Comparison of ENCODE assay signal across 13 cellular contexts in the genomic region with DNA sequence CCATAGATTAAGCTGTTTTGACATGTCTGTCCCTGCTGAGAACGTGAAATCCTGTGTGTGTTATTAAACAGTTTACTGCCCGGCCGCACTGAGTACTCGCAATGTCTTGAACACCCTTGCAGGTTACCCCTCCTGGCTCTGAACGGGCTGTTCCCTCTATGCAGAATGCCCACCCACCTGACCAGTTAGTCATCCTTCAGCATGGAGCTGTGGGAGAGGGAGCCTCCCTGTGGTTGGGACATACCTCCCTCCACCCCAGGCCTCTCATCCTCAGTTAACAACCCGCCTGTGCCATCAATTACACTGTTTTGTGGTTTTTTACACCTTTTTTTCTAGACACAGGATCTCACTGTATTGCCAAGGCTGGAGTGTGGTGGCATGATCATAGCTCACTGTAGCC. TPM values are rescaled to one million over a fixed set of nuclear protein-coding genes. Genes with fewer than 3 reads are reported as not detected.
A peak's percentile ranks its signal among the peaks of the same experiment; 100 is the strongest.
DNase-seq lines count a peak whose midpoint lies in the region; ATAC-seq, FAIRE-seq and TF ChIP-seq lines count a peak whose summit lies in the region.
"Had no signal": no experiment of that assay in that cellular context is flagged by ENCODE, and none has a peak within 500 bp of the region (broad histone marks: within the 10 kb centered on the region; RNA-seq: fewer than 3 reads in every experiment).

No MANE protein-coding gene starts in this region.

- no peak overlapping the region for H3K4me2 ChIP-seq in GM23338
- H3K4me2 ChIP-seq in astrocyte (ENCODE audit: low read length) = no peak overlapping the region
- no peak overlapping the region for H3K4me2 ChIP-seq in OCI-LY7 (ENCODE audit: low read length)

- H3K9me3 ChIP-seq in astrocyte (ENCODE audit: insufficient read depth, low read depth, low read length) (no peaks in the 10 kb centered on the region), OCI-LY7 (ENCODE audit: low read length) (no peaks in the 10 kb centered on the region), A673 (ENCODE audit: low read depth, low read length, poor library complexity, severe bottlenecking) (no peaks in the 10 kb centered on the region)
- H3K9me3 ChIP-seq: MG63, thoracic aorta had no signal

- H3K36me3 ChIP-seq in GM23338 (ENCODE audit: insufficient read depth) (no peaks in the 10 kb centered on the region), astrocyte (ENCODE audit: insufficient read depth, low read length) (no peaks in the 10 kb centered on the region), OCI-LY7 (ENCODE audit: insufficient read depth, low read length) (no peaks in the 10 kb centered on the region), A673 (ENCODE audit: insufficient read depth, low read length, poor library complexity, severe bottlenecking) (no peaks in the 10 kb centered on the region)
- H3K36me3 ChIP-seq: MG63, thoracic aorta had no signal

- DNase-seq in AG09309 (ENCODE audit: low read depth) (no peak), GM23338 (ENCODE audit: low spot score) (no peak), astrocyte (ENCODE audit: low read depth) (peak; percentile 71), iPS-NIHi7 (ENCODE audit: extremely low spot score) (peak; percentile 61), OCI-LY7 (ENCODE audit: low spot score) (no peak), A673 (ENCODE audit: low spot score) (no peak)
- DNase-seq in activated effector memory CD4-positive, alpha-beta T cell treated with Interleukin-2 at 50 U/mL for 16 hours = no peak
- DNase-seq: COR-L47, MG63, T1000 had no signal

- ATAC-seq in GM23338 = peak; percentile 56
- ATAC-seq in GM19324 (IDR thresholded peaks at IDR 0.05; ENCODE audit: low FRiP score, unreplicated experiment) = no peak

- H3K9ac ChIP-seq in astrocyte (ENCODE audit: low read length) = no peak overlapping the region

- H3K27me3 Mint-ChIP-seq in GM23338 (ENCODE audit: insufficient read depth, low read depth, poor library complexity) (peaks cover 4% of the 10 kb centered on the region), astrocyte (ENCODE audit: low read depth, unreplicated experiment) (no peaks in the 10 kb centered on the region)

- no peaks in the 10 kb centered on the region; the same call in 2 of the 3 replicates for H3K9me3 Mint-ChIP-seq in GM23338
- no peaks in the 10 kb centered on the region for H3K9me3 Mint-ChIP-seq in astrocyte (ENCODE audit: unreplicated experiment)

- peaks cover 20% of the 10 kb centered on the region; the same call in 1 of the 2 replicates for H4K20me1 ChIP-seq in GM23338 (replicated peaks; ENCODE audit: insufficient read depth)
- H4K20me1 ChIP-seq in astrocyte (ENCODE audit: insufficient read depth, low read length) = peaks cover 50% of the 10 kb centered on the region
- no peaks in the 10 kb centered on the region for H4K20me1 ChIP-seq in OCI-LY7 (ENCODE audit: insufficient read depth, low read length)

- POLR2A ChIA-PET in OCI-LY7 (lab: Charles Lee) = interaction anchor here (1.1 to 1.3 kb wide), 2 partner anchors 13 to 18 kb away, joined by 3 to 4 read pairs; no protein-coding TSS in a partner anchor
- POLR2A ChIA-PET in A673 (lab: Charles Lee; ENCODE audit: low non-redundant PET) = no interaction called here

- peak; percentile 7 for TF ChIP-seq CTCF in AG09309 (IDR thresholded peaks at IDR 0.05; ENCODE audit: control insufficient read depth, insufficient read depth, low read depth, low read length, missing control alignments)
- peak in 1 of 2 experiments; percentile 35; a peak in 2 of 4 replicates for TF ChIP-seq CTCF in GM23338 (conservative IDR thresholded peaks at IDR 0.05; ENCODE audit: low read depth in 2 of 2)
- no peak for TF ChIP-seq CTCF in astrocyte (IDR thresholded peaks at IDR 0.05; ENCODE audit: insufficient read depth, low read depth, low read length)
- TF ChIP-seq CTCF in OCI-LY7 (conservative IDR thresholded peaks at IDR 0.05; ENCODE audit: low read length) = no peak
- TF ChIP-seq CTCF in A673 (conservative IDR thresholded peaks at IDR 0.05; ENCODE audit: low read depth, low read length) = no peak

- BruUV-seq in OCI-LY7 (replicated peaks; lab: Mats Ljungman, UMichigan) (no TSS peak), A673 (replicated peaks; lab: Mats Ljungman, UMichigan) (no TSS peak)

- H3F3A ChIP-seq in GM23338 (replicated peaks; ENCODE audit: low read depth) = no peaks in the 10 kb centered on the region

- intact Hi-C loops in OCI-LY7 (cut with micrococcal nuclease; ENCODE audit: unreplicated experiment) = no loop called here
- intact Hi-C loops in A673 (cut with micrococcal nuclease; ENCODE audit: unreplicated experiment) = no loop called here

- CTCF ChIA-PET in OCI-LY7 (lab: Charles Lee; ENCODE audit: unreplicated experiment) = no interaction called here
- CTCF ChIA-PET in A673 (lab: Charles Lee) = no interaction called here

- H3K4me1 ChIP-seq in GM23338 (ENCODE audit: insufficient read depth) (peaks cover 44% of the 10 kb centered on the region), astrocyte (ENCODE audit: insufficient read depth, low read length) (peaks cover 11% of the 10 kb centered on the region), OCI-LY7 (ENCODE audit: insufficient read depth, low read length, poor library complexity, severe bottlenecking) (peaks cover 4% of the 10 kb centered on the region), A673 (ENCODE audit: insufficient read depth, low read length, poor library complexity, severe bottlenecking) (no peaks in the 10 kb centered on the region)

- no peak overlapping the region for H2AFZ ChIP-seq in GM23338
- H2AFZ ChIP-seq in astrocyte (ENCODE audit: low read depth, low read length) = no peak overlapping the region
- H2AFZ ChIP-seq in OCI-LY7 (ENCODE audit: low read length) = no peak overlapping the region

- no peak overlapping the region for H3K27ac ChIP-seq in GM23338 (ENCODE audit: low read depth)
- no peak overlapping the region for H3K27ac ChIP-seq in astrocyte (ENCODE audit: low read depth, low read length)
- no peak overlapping the region for H3K27ac ChIP-seq in OCI-LY7 (ENCODE audit: low read depth, low read length, poor library complexity, severe bottlenecking)
- no peak overlapping the region for H3K27ac ChIP-seq in A673 (ENCODE audit: low read depth, low read length, poor library complexity, severe bottlenecking)
- H3K27ac ChIP-seq: thoracic aorta had no signal

- H3K27me3 ChIP-seq in GM23338 (ENCODE audit: insufficient read depth) (no peaks in the 10 kb centered on the region), astrocyte (ENCODE audit: insufficient read depth, low read length) (no peaks in the 10 kb centered on the region), A673 (replicated peaks; ENCODE audit: insufficient read depth, low read depth, low read length, poor library complexity) (no peaks in the 10 kb centered on the region)
- H3K27me3 ChIP-seq: dorsolateral prefrontal cortex, MG63 had no signal

- H3K4me3 Mint-ChIP-seq in GM23338 (no peak overlapping the region), astrocyte (ENCODE audit: unreplicated experiment) (no peak overlapping the region)

- H3K4me1 Mint-ChIP-seq in GM23338 (peaks cover 48% of the 10 kb centered on the region), astrocyte (ENCODE audit: low read depth, unreplicated experiment) (peaks cover 9% of the 10 kb centered on the region)

- H3K36me3 Mint-ChIP-seq in GM23338 (ENCODE audit: low read depth) (no peaks in the 10 kb centered on the region), astrocyte (ENCODE audit: low read depth, unreplicated experiment) (no peaks in the 10 kb centered on the region)

- H3K4me3 ChIP-seq in AG09309 (ENCODE audit: control insufficient read depth, low read depth, low read length) (no peak overlapping the region), GM23338 (no peak overlapping the region), astrocyte (ENCODE audit: insufficient read depth, low read depth, low read length) (no peak overlapping the region), OCI-LY7 (ENCODE audit: low read depth, low read length, poor library complexity, severe bottlenecking) (no peak overlapping the region), A673 (ENCODE audit: low read depth, low read length, poor library complexity, severe bottlenecking) (no peak overlapping the region)
- H3K4me3 ChIP-seq: dorsolateral prefrontal cortex, MG63, thoracic aorta had no signal

- H3K9me2 ChIP-seq in GM23338 (ENCODE audit: insufficient read depth) (no peaks in the 10 kb centered on the region; the same call in 1 of the 2 replicates), OCI-LY7 (ENCODE audit: insufficient read depth, low read length) (no peaks in the 10 kb centered on the region)

- FAIRE-seq in astrocyte (lab: Jason Lieb, UNC) = no peak

- peaks cover 81% of the 10 kb centered on the region for H3K79me2 ChIP-seq in GM23338 (replicated peaks; ENCODE audit: insufficient read depth)
- peaks cover 57% of the 10 kb centered on the region for H3K79me2 ChIP-seq in astrocyte (ENCODE audit: insufficient read depth, low read length)
- H3K79me2 ChIP-seq in OCI-LY7 (ENCODE audit: insufficient read depth, low read depth, low read length) = no peaks in the 10 kb centered on the region

- no peak overlapping the region; the same call in 1 of the 2 replicates for H3K27ac Mint-ChIP-seq in GM23338
- no peak overlapping the region for H3K27ac Mint-ChIP-seq in astrocyte (ENCODE audit: unreplicated experiment)

TF ChIP-seq in GM23338, 12 proteins besides CTCF, POLR2A, EP300 and RAD21:
- no peak for TF ChIP-seq EZH2 (IDR thresholded peaks at IDR 0.05; ENCODE audit: low read depth, unreplicated experiment)
- TF ChIP-seq POLR2AphosphoS5 (IDR thresholded peaks at IDR 0.05; ENCODE audit: low read depth) = no peak
- TF ChIP-seq NANOG (IDR thresholded peaks at IDR 0.05; ENCODE audit: borderline replicate concordance) = no peak
- TF ChIP-seq, protein P1, sequence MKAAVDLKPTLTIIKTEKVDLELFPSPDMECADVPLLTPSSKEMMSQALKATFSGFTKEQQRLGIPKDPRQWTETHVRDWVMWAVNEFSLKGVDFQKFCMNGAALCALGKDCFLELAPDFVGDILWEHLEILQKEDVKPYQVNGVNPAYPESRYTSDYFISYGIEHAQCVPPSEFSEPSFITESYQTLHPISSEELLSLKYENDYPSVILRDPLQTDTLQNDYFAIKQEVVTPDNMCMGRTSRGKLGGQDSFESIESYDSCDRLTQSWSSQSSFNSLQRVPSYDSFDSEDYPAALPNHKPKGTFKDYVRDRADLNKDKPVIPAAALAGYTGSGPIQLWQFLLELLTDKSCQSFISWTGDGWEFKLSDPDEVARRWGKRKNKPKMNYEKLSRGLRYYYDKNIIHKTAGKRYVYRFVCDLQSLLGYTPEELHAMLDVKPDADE (IDR thresholded peaks at IDR 0.05) = no peak
- TF ChIP-seq JUNB (IDR thresholded peaks at IDR 0.05; ENCODE audit: unreplicated experiment) = no peak
- no peak for TF ChIP-seq ZNF114 (CRISPR knock-in tag; IDR thresholded peaks at IDR 0.05)
- no peak for TF ChIP-seq EZH2phosphoT487 (IDR thresholded peaks at IDR 0.05; ENCODE audit: unreplicated experiment)

RNA-seq across cellular contexts. Expression of a gene that starts 26.0 kb away (rescaled TPM):
- 176 and 234 TPM in 2 replicates for total RNA-seq in GM23338 (2014; rRNA removed; shearing (Covaris generic))
- 34.9 and 37.6 TPM in 2 replicates for polyA plus RNA-seq in GM23338 (2016; fragmentation: Nextera tagmentation; extraction: Ambion mirVana)
- total RNA-seq in astrocyte (34.8 and 39.6 TPM in 2 replicates), OCI-LY7 (2022) (18.0 and 24.5 TPM in 2 replicates), A673 (2021) (7.2 and 10.4 TPM in 2 replicates)
- 15.1 and 16.2 TPM in 2 replicates for total RNA-seq in OCI-LY7 (2014; rRNA removed; shearing (Covaris generic))

Comparison
In these comparisons a context has a peak if more than half of its experiments do, and no peak if none do; other contexts are left out.
1. DNase-seq: peak in astrocyte (single experiment) and iPS-NIHi7 (single experiment); none in AG09309 (single experiment), GM23338 (single experiment), OCI-LY7 (single experiment), activated effector memory CD4-positive, alpha-beta T cell treated with Interleukin-2 at 50 U/mL for 16 hours (single experiment) and A673 (single experiment).